ENCODE assay signal across 21 cellular contexts in genomic region chr2:27721884-27722485, GRCh38. TPM values are rescaled to one million over a fixed set of nuclear protein-coding genes. Genes with fewer than 3 reads are reported as not detected.
DNase-seq lines count a peak whose midpoint lies in the region; ATAC-seq and TF ChIP-seq lines count a peak whose summit lies in the region.
"Had no signal": no experiment of that assay in that cellular context is flagged by ENCODE, and none has a peak within 500 bp of the region (broad histone marks: within the 10 kb centered on the region; RNA-seq: fewer than 3 reads in every experiment).

No MANE protein-coding gene starts in this region.

- H3K36me3 ChIP-seq in ascending aorta, result no peaks in the 10 kb centered on the region
- H3K36me3 ChIP-seq: thyroid gland had no signal

- no peak overlapping the region for H3K4me3 Mint-ChIP-seq in activated CD4-positive, alpha-beta T cell treated with anti-CD3 and anti-CD28 coated beads, Interleukin-2, amount 10 ng/mL, durations not matched to agents 24 days and 14 days
- no peak overlapping the region for H3K4me3 Mint-ChIP-seq in stimulated activated effector memory CD8-positive, alpha-beta T cell treated with anti-CD3 and anti-CD28 coated beads, Interleukin-12 subunit alpha, Interleukin-12 subunit beta, amount 100 ng/mL, for 72 hours
- no peak overlapping the region for H3K4me3 Mint-ChIP-seq in activated CD4-positive, alpha-beta T cell treated with anti-CD3 and anti-CD28 coated beads, Interleukin-2, amount 10 ng/mL, durations not matched to agents 7 days and 5 days
- H3K4me3 Mint-ChIP-seq: activated CD4-positive, alpha-beta T cell treated with anti-CD3 and anti-CD28 coated beads for 36 hours; central memory CD8-positive, alpha-beta T cell had no signal

- no peaks in the 10 kb centered on the region for H3K27me3 ChIP-seq in ascending aorta
- H3K27me3 ChIP-seq: thyroid gland had no signal

- TF ChIP-seq EP300 in Ishikawa (IDR thresholded peaks at IDR 0.05; ENCODE audit: borderline replicate concordance), result no peak

- H3K36me3 Mint-ChIP-seq in activated CD4-positive, alpha-beta T cell treated with anti-CD3 and anti-CD28 coated beads, Interleukin-2, amount 10 ng/mL, durations not matched to agents 24 days and 14 days (ENCODE audit: low read depth), result no peaks in the 10 kb centered on the region
- peaks cover 2% of the 10 kb centered on the region for H3K36me3 Mint-ChIP-seq in stimulated activated effector memory CD8-positive, alpha-beta T cell treated with anti-CD3 and anti-CD28 coated beads, Interleukin-12 subunit alpha, Interleukin-12 subunit beta, amount 100 ng/mL, for 72 hours
- no peaks in the 10 kb centered on the region for H3K36me3 Mint-ChIP-seq in activated CD4-positive, alpha-beta T cell treated with anti-CD3 and anti-CD28 coated beads, Interleukin-2, amount 10 ng/mL, durations not matched to agents 7 days and 5 days (ENCODE audit: low read depth)

- H3K27me3 Mint-ChIP-seq in activated CD4-positive, alpha-beta T cell treated with anti-CD3 and anti-CD28 coated beads, Interleukin-2, amount 10 ng/mL, durations not matched to agents 24 days and 14 days, result peaks cover 2% of the 10 kb centered on the region
- peaks cover 10% of the 10 kb centered on the region for H3K27me3 Mint-ChIP-seq in activated CD4-positive, alpha-beta T cell treated with anti-CD3 and anti-CD28 coated beads, Interleukin-2, amount 10 ng/mL, durations not matched to agents 7 days and 5 days

- TF ChIP-seq CTCF in ascending aorta (IDR thresholded peaks at IDR 0.05), result no peak

- intact Hi-C loops in activated CD4-positive, alpha-beta T cell treated with anti-CD3 and anti-CD28 coated beads, Interleukin-2, amount 10 ng/mL, durations not matched to agents 24 days and 14 days (cut with micrococcal nuclease), result loop anchor here (5.0 kb wide), 1 partner anchor 670 kb away; the partner anchor contains the start of gene FOSL2
- intact Hi-C loops in ascending aorta (cut with DNase I), result loop anchor here (2.0 to 5.0 kb wide), 5 partner anchors 77 to 675 kb away; partner anchors contain the start of genes BABAM2 and RBKS

- no peak for TF ChIP-seq RAD21 in Ishikawa (IDR thresholded peaks at IDR 0.05; ENCODE audit: low read depth)

- peaks cover 21 to 47% of the 10 kb centered on the region in 2 donors for H3K4me1 ChIP-seq in ascending aorta

- no peaks in the 10 kb centered on the region for H3K9me3 ChIP-seq in ascending aorta
- H3K9me3 ChIP-seq: thyroid gland had no signal

- peak overlapping the region; percentile 87 to 95 for H3K27ac ChIP-seq in ascending aorta
- H3K27ac ChIP-seq: C4-2B, thyroid gland had no signal

- ATAC-seq in stimulated activated effector memory CD8-positive, alpha-beta T cell treated with anti-CD3 and anti-CD28 coated beads, Interleukin-12 subunit alpha, Interleukin-12 subunit beta, amount 100 ng/mL, for 72 hours, result peak; percentile 43
- no peak for ATAC-seq in GM21576 (IDR thresholded peaks at IDR 0.05; ENCODE audit: unreplicated experiment)
- ATAC-seq: esophagus mucosa had no signal

- no peaks in the 10 kb centered on the region for H3K9me3 Mint-ChIP-seq in activated CD4-positive, alpha-beta T cell treated with anti-CD3 and anti-CD28 coated beads, Interleukin-2, amount 10 ng/mL, durations not matched to agents 24 days and 14 days
- H3K9me3 Mint-ChIP-seq in stimulated activated effector memory CD8-positive, alpha-beta T cell treated with anti-CD3 and anti-CD28 coated beads, Interleukin-12 subunit alpha, Interleukin-12 subunit beta, amount 100 ng/mL, for 72 hours, result no peaks in the 10 kb centered on the region
- no peaks in the 10 kb centered on the region for H3K9me3 Mint-ChIP-seq in activated CD4-positive, alpha-beta T cell treated with anti-CD3 and anti-CD28 coated beads, Interleukin-2, amount 10 ng/mL, durations not matched to agents 7 days and 5 days
- H3K9me3 Mint-ChIP-seq: central memory CD8-positive, alpha-beta T cell had no signal

- no peak for DNase-seq in activated CD4-positive, alpha-beta T cell treated with anti-CD3 and anti-CD28 coated beads, Interleukin-2, amount 10 ng/mL, durations not matched to agents 24 days and 14 days
- DNase-seq in activated CD4-positive, alpha-beta T cell treated with anti-CD3 and anti-CD28 coated beads for 48 hours, result no peak
- DNase-seq in ascending aorta (ENCODE audit: low spot score in 2 of 2), result no peak
- DNase-seq in stimulated activated effector memory CD8-positive, alpha-beta T cell treated with anti-CD3 and anti-CD28 coated beads, Interleukin-12 subunit alpha, Interleukin-12 subunit beta, amount 100 ng/mL, for 72 hours (ENCODE audit: low spot score in 2 of 2), result no peak
- no peak for DNase-seq in COR-L47 (lab: John Stamatoyannopoulos, UW)
- DNase-seq in activated CD4-positive, alpha-beta T cell treated with anti-CD3 and anti-CD28 coated beads, Interleukin-2, amount 10 ng/mL, durations not matched to agents 7 days and 5 days, result no peak
- DNase-seq: activated naive CD4-positive, alpha-beta T cell treated with Interleukin-2 at 50 U/mL for 16 hours; activated T-cell treated with anti-CD3 and anti-CD28 coated beads for 4 hours; effector CD4-positive, alpha-beta T cell; left colon; NCI-H1436; NCI-H2171; NCI-H82; occipital lobe; thyroid gland had no signal

- peak overlapping the region; percentile 17 for H3K27ac Mint-ChIP-seq in activated CD4-positive, alpha-beta T cell treated with anti-CD3 and anti-CD28 coated beads, Interleukin-2, amount 10 ng/mL, durations not matched to agents 24 days and 14 days
- H3K27ac Mint-ChIP-seq in stimulated activated effector memory CD8-positive, alpha-beta T cell treated with anti-CD3 and anti-CD28 coated beads, Interleukin-12 subunit alpha, Interleukin-12 subunit beta, amount 100 ng/mL, for 72 hours, result peak overlapping the region; percentile 32
- H3K27ac Mint-ChIP-seq in activated CD4-positive, alpha-beta T cell treated with anti-CD3 and anti-CD28 coated beads, Interleukin-2, amount 10 ng/mL, durations not matched to agents 7 days and 5 days, result no peak overlapping the region
- H3K27ac Mint-ChIP-seq: activated CD4-positive, alpha-beta T cell treated with anti-CD3 and anti-CD28 coated beads for 36 hours had no signal

- H3K4me1 Mint-ChIP-seq in activated CD4-positive, alpha-beta T cell treated with anti-CD3 and anti-CD28 coated beads, Interleukin-2, amount 10 ng/mL, durations not matched to agents 24 days and 14 days, result peaks cover 28% of the 10 kb centered on the region
- peaks cover 40% of the 10 kb centered on the region for H3K4me1 Mint-ChIP-seq in stimulated activated effector memory CD8-positive, alpha-beta T cell treated with anti-CD3 and anti-CD28 coated beads, Interleukin-12 subunit alpha, Interleukin-12 subunit beta, amount 100 ng/mL, for 72 hours
- peaks cover 23% of the 10 kb centered on the region for H3K4me1 Mint-ChIP-seq in activated CD4-positive, alpha-beta T cell treated with anti-CD3 and anti-CD28 coated beads, Interleukin-2, amount 10 ng/mL, durations not matched to agents 7 days and 5 days

- H3K4me3 ChIP-seq in ascending aorta, result no peak overlapping the region
- H3K4me3 ChIP-seq: thyroid gland had no signal

- CTCF ChIA-PET in activated CD4-positive, alpha-beta T cell treated with anti-CD3 and anti-CD28 coated beads, Interleukin-2, amount 10 ng/mL, durations not matched to agents 7 days and 5 days (lab: Charles Lee), result interaction anchor here (2.1 to 3.2 kb wide), 3 partner anchors 10 to 38 kb away, joined by 11 to 14 read pairs (median 12); no protein-coding TSS in a partner anchor

- POLR2A ChIA-PET in activated CD4-positive, alpha-beta T cell treated with anti-CD3 and anti-CD28 coated beads, Interleukin-2, amount 10 ng/mL, durations not matched to agents 7 days and 5 days (lab: Charles Lee), result no interaction called here

TF ChIP-seq in Ishikawa, 13 proteins besides CTCF, POLR2A, EP300 and RAD21:
- TF ChIP-seq ZBTB7A (IDR thresholded peaks at IDR 0.05; ENCODE audit: low read depth), result no peak
- TF ChIP-seq USF1 (IDR thresholded peaks at IDR 0.05), result peak; percentile 24; the same call in 1 of the 2 replicates

RNA-seq across cellular contexts. Expression of gene MRPL33, which starts 49.5 kb away (rescaled TPM):
- 59.0 and 59.6 TPM in 2 replicates for total RNA-seq in activated CD4-positive, alpha-beta T cell treated with anti-CD3 and anti-CD28 coated beads, Interleukin-2, amount 10 ng/mL, durations not matched to agents 24 days and 14 days
- total RNA-seq in ascending aorta, result 3.4 TPM
- 10 to 100 TPM; 43.5 to 49.7 TPM for total RNA-seq in activated CD4-positive, alpha-beta T cell treated with anti-CD3 and anti-CD28 coated beads, Interleukin-2, amount 10 ng/mL, durations not matched to agents 7 days and 5 days

RNA-seq across cellular contexts. Expression of gene SLC4A1AP, which starts 58.3 kb away (rescaled TPM):
- total RNA-seq in activated CD4-positive, alpha-beta T cell treated with anti-CD3 and anti-CD28 coated beads, Interleukin-2, amount 10 ng/mL, durations not matched to agents 24 days and 14 days, result 27.1 and 28.7 TPM in 2 replicates
- 26.8 TPM for total RNA-seq in ascending aorta
- 10 to 100 TPM; 22.7 to 23.5 TPM for total RNA-seq in activated CD4-positive, alpha-beta T cell treated with anti-CD3 and anti-CD28 coated beads, Interleukin-2, amount 10 ng/mL, durations not matched to agents 7 days and 5 days

RNA-seq across cellular contexts. Expression of gene SUPT7L, which starts 58.6 kb away (rescaled TPM):
- 33.3 and 34.5 TPM in 2 replicates for total RNA-seq in activated CD4-positive, alpha-beta T cell treated with anti-CD3 and anti-CD28 coated beads, Interleukin-2, amount 10 ng/mL, durations not matched to agents 24 days and 14 days
- 6.1 TPM for total RNA-seq in ascending aorta
- total RNA-seq in activated CD4-positive, alpha-beta T cell treated with anti-CD3 and anti-CD28 coated beads, Interleukin-2, amount 10 ng/mL, durations not matched to agents 7 days and 5 days, result 10 to 100 TPM; 34.5 to 36.2 TPM

Comparison
In these comparisons a context has a peak if more than half of its experiments do, and no peak if none do; other contexts are left out.
1. RNA of gene MRPL33, which starts 49.5 kb away (total RNA-seq): 59.0 to 59.6 TPM in activated CD4-positive, alpha-beta T cell treated with anti-CD3 and anti-CD28 coated beads, Interleukin-2, amount 10 ng/mL, durations not matched to agents 24 days and 14 days and 43.5 to 49.7 TPM in activated CD4-positive, alpha-beta T cell treated with anti-CD3 and anti-CD28 coated beads, Interleukin-2, amount 10 ng/mL, durations not matched to agents 7 days and 5 days; 3.4 TPM in ascending aorta (single experiment); every median in the first group is over 10 times any median in the second.